Comparison of ENCODE assay signal across 5 cellular contexts in genomic region chr4:100380401-100380800, GRCh38.
DNase-seq lines count a peak whose midpoint lies in the region; ATAC-seq and TF ChIP-seq lines count a peak whose summit lies in the region.
"Not testable (repeated sequence)": the region's sequence is repeated elsewhere in the genome, so short reads cannot be mapped to it uniquely, and the experiment has no call there.

No MANE protein-coding gene starts in this region.

- TF ChIP-seq CTCF in GM23338 (conservative IDR thresholded peaks at IDR 0.05; ENCODE audit: low read depth in 2 of 2); mammary epithelial cell (conservative IDR thresholded peaks at IDR 0.05 in 1 of 2, IDR thresholded peaks at IDR 0.05 in 1 of 2; ENCODE audit: extremely low read depth in 1 of 2, insufficient read depth in 1 of 2, low read depth in 1 of 2, low read length in 2 of 2); epithelial cell of esophagus (IDR thresholded peaks at IDR 0.05; ENCODE audit: insufficient read depth, low read depth, low read length, missing control alignments); foreskin keratinocyte (conservative IDR thresholded peaks at IDR 0.05): not testable (repeated sequence)

- WGBS in mammary epithelial cell (ENCODE audit: low coverage, missing lambda C conversion rate) = 89% methylated on average over 1 of the region's 1 CpG

- not testable (repeated sequence) for H4K20me1 ChIP-seq in GM23338 (replicated peaks; ENCODE audit: insufficient read depth); mammary epithelial cell (ENCODE audit: insufficient read depth, low read length)

- not testable (repeated sequence) for DNase-seq in GM23338 (ENCODE audit: low spot score)
- DNase-seq in mammary epithelial cell = peak; percentile 54
- DNase-seq in epithelial cell of esophagus (ENCODE audit: low read depth) = peak; percentile 65
- peak; percentile 46 to 80 for DNase-seq in foreskin keratinocyte
- peak; percentile 80 for DNase-seq in kidney tubule cell (ENCODE audit: low spot score)

- in situ Hi-C loops in mammary epithelial cell (cut with MboI; ENCODE audit: low sequenced_read_pairs in 2 of 2) = not testable (repeated sequence)

- H3K9ac ChIP-seq in mammary epithelial cell (ENCODE audit: insufficient read depth, low read length) = not testable (repeated sequence)

- not testable (repeated sequence) for H3K4me1 Mint-ChIP-seq in GM23338

- H3K9me3 Mint-ChIP-seq in GM23338 = not testable (repeated sequence)

- H3K4me3 Mint-ChIP-seq in GM23338 = not testable (repeated sequence)

- not testable (repeated sequence) for H3K9me2 ChIP-seq in GM23338 (ENCODE audit: insufficient read depth)

- H2AFZ ChIP-seq in GM23338 (peak overlapping the region; percentile 78; the same call in 1 of the 2 replicates), mammary epithelial cell (ENCODE audit: low read depth, low read length) (peak overlapping the region; percentile 73)

- H3K36me3 Mint-ChIP-seq in GM23338 (ENCODE audit: low read depth) = not testable (repeated sequence)

- BruUV-seq in mammary epithelial cell (replicated peaks; lab: Mats Ljungman, UMichigan) = not testable (repeated sequence)

- not testable (repeated sequence) for H3K9me3 ChIP-seq in mammary epithelial cell (replicated peaks; ENCODE audit: insufficient read depth, low read length)

- ATAC-seq in GM23338 = not testable (repeated sequence)
- peak; percentile 43 for ATAC-seq in foreskin keratinocyte

- H3K79me2 ChIP-seq in GM23338 (replicated peaks; ENCODE audit: insufficient read depth); mammary epithelial cell (ENCODE audit: insufficient read depth, low read length): not testable (repeated sequence)

- CTCF ChIA-PET in mammary epithelial cell (lab: Charles Lee; ENCODE audit: low non-redundant PET) = not testable (repeated sequence)

- not testable (repeated sequence) for H3F3A ChIP-seq in GM23338 (replicated peaks; ENCODE audit: low read depth)

- not testable (repeated sequence) for H3K27ac ChIP-seq in GM23338 (ENCODE audit: low read depth); mammary epithelial cell (ENCODE audit: insufficient read depth, low read depth, low read length); foreskin keratinocyte

- dilution Hi-C loops in mammary epithelial cell (cut with HindIII; ENCODE audit: low sequenced_read_pairs) = not testable (repeated sequence)

- not testable (repeated sequence) for H3K36me3 ChIP-seq in GM23338 (ENCODE audit: insufficient read depth); mammary epithelial cell (ENCODE audit: insufficient read depth, low read length)

- H3K27ac Mint-ChIP-seq in GM23338 = not testable (repeated sequence)

- not testable (repeated sequence) for H3K27me3 Mint-ChIP-seq in GM23338 (ENCODE audit: insufficient read depth, low read depth, poor library complexity)

- not testable (repeated sequence) for H3K4me2 ChIP-seq in GM23338; mammary epithelial cell (ENCODE audit: insufficient read depth, low read depth, low read length)

- intact Hi-C loops in mammary epithelial cell (cut with micrococcal nuclease) = not testable (repeated sequence)

- not testable (repeated sequence) for H3K4me1 ChIP-seq in GM23338 (ENCODE audit: insufficient read depth)
- peaks cover 14% of the 10 kb centered on the region for H3K4me1 ChIP-seq in mammary epithelial cell (ENCODE audit: insufficient read depth, low read length)
- peaks cover 14% of the 10 kb centered on the region for H3K4me1 ChIP-seq in foreskin keratinocyte

- H3K4me3 ChIP-seq in GM23338; mammary epithelial cell (replicated peaks in 1 of 3; ENCODE audit: insufficient read depth in 1 of 3, low read depth in 2 of 3, low read length in 3 of 3); epithelial cell of esophagus (ENCODE audit: low read length): not testable (repeated sequence)

- not testable (repeated sequence) for H3K27me3 ChIP-seq in GM23338 (ENCODE audit: insufficient read depth); mammary epithelial cell (ENCODE audit: insufficient read depth, low read length)
- peaks cover 14% of the 10 kb centered on the region for H3K27me3 ChIP-seq in foreskin keratinocyte
